ENCODE assay signal across 40 cellular contexts in the genomic region with DNA sequence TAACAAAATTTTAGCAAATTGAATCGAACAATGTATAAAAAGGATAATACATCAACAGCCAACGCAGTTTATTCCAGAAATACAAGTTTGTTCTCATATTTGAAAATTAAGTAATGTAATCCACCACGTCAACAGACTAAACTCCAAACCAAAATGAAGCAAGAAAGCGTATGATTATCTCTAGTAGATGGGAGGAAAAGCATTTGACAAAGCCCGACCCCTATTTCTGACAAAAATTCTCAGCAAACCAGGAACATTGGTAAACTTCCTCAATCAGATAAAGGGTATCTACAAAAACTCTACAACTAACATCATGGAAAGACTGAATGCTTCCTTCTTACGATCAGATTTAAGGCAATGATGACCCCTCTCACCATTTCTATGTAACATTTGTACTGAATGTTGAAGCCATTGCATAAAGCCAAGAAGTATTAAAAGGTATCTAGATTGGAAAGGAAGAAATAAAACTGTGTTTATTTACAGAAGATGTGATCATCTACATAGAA. TPM values are rescaled to one million over a fixed set of nuclear protein-coding genes. Genes with fewer than 3 reads are reported as not detected.
"Had no signal": no experiment of that assay in that cellular context is flagged by ENCODE, and none has a peak within 500 bp of the region (broad histone marks: within the 10 kb centered on the region; RNA-seq: fewer than 3 reads in every experiment).

No MANE protein-coding gene starts in this region.

- H3K9me3 Mint-ChIP-seq: activated naive CD4-positive, alpha-beta T cell treated with anti-CD3 and anti-CD28 coated beads for 36 hours; activated naive CD4-positive, alpha-beta T cell treated with anti-CD3 and anti-CD28 coated beads, Interleukin-2, amount 10 ng/mL, durations not matched to agents 7 days and 5 days; activated naive CD8-positive, alpha-beta T cell treated with anti-CD3 and anti-CD28 coated beads, Interleukin-2, amount 50 U/mL, for 24 hours; activated T-cell treated with anti-CD3 and anti-CD28 coated beads, Interleukin-2, amount 50 U/mL, for 24 hours; activated T-helper 1 cell treated with anti-CD3 and anti-CD28 coated beads, Interleukin-12 subunit alpha, Interleukin-12 subunit beta, Interleukin-2, Interleukin-4 antibody, amounts not matched to agents 30 ng/mL and 10 ng/mL and 1 ng/mL, durations not matched to agents 14 hours and 24 hours and 36 hours; activated T-helper 2 cell treated with anti-CD3 and anti-CD28 coated beads, Interferon-gamma antibody, Interleukin-2, Interleukin-4, amounts not matched to agents 10 μg/mL and 5 μg/mL and 100 μg/mL, durations not matched to agents 14 hours and 24 hours and 36 hours had no signal

- H3K9me3 ChIP-seq: adrenal gland, ascending aorta, body of pancreas, breast epithelium had no signal

- H3K4me3 ChIP-seq: adrenal gland, ascending aorta, body of pancreas, breast epithelium, cardiac muscle cell had no signal

- H3K4me3 Mint-ChIP-seq: activated naive CD4-positive, alpha-beta T cell treated with anti-CD3 and anti-CD28 coated beads for 36 hours; activated naive CD4-positive, alpha-beta T cell treated with anti-CD3 and anti-CD28 coated beads, Interleukin-2, amount 10 ng/mL, durations not matched to agents 7 days and 5 days; activated naive CD4-positive, alpha-beta T cell treated with anti-CD3 and anti-CD28 coated beads, Interleukin-2, amount 50 U/mL, for 24 hours; activated naive CD8-positive, alpha-beta T cell; activated naive CD8-positive, alpha-beta T cell treated with anti-CD3 and anti-CD28 coated beads for 36 hours; activated naive CD8-positive, alpha-beta T cell treated with anti-CD3 and anti-CD28 coated beads, Interleukin-2, amount 10 ng/mL, durations not matched to agents 7 days and 5 days; activated naive CD8-positive, alpha-beta T cell treated with anti-CD3 and anti-CD28 coated beads, Interleukin-2, amount 50 U/mL, for 24 hours; activated T-cell treated with anti-CD3 and anti-CD28 coated beads, Interleukin-2, amount 50 U/mL, for 24 hours; activated T-cell treated with anti-CD3 and anti-CD28 coated beads, Interleukin-2, amount 50 U/mL, for 4 hours; activated T-cell treated with anti-CD3 and anti-CD28 coated beads, Interleukin-2, amount 50 U/mL, for 72 hours; activated T-helper 1 cell treated with anti-CD3 and anti-CD28 coated beads, Interleukin-12 subunit alpha, Interleukin-12 subunit beta, Interleukin-2, Interleukin-4 antibody, amounts not matched to agents 30 ng/mL and 10 ng/mL and 1 ng/mL, durations not matched to agents 14 hours and 24 hours and 36 hours; activated T-helper 17 cell treated with anti-CD3 and anti-CD28 coated beads, Interleukin-2, amount 50 U/mL, for 72 hours; brain; central memory CD8-positive, alpha-beta T cell had no signal

- DNase-seq: activated effector memory CD4-positive, alpha-beta T cell treated with anti-CD3 and anti-CD28 coated beads, Interleukin-2, amount 50 U/mL, for 16 hours; activated effector memory CD4-positive, alpha-beta T cell treated with Interleukin-2 at 50 U/mL for 16 hours; activated gamma-delta T cell; activated gamma-delta T cell treated with Interleukin-2 at 50 U/mL for 16 hours; activated naive CD4-positive, alpha-beta T cell; activated naive CD4-positive, alpha-beta T cell treated with anti-CD3 and anti-CD28 coated beads for 36 hours; activated naive CD4-positive, alpha-beta T cell treated with anti-CD3 and anti-CD28 coated beads, Interleukin-2, amount 10 ng/mL, durations not matched to agents 7 days and 5 days; activated naive CD4-positive, alpha-beta T cell treated with anti-CD3 and anti-CD28 coated beads, Interleukin-2, amount 50 U/mL, for 16 hours; activated naive CD4-positive, alpha-beta T cell treated with Interleukin-2 at 50 U/mL for 16 hours; activated naive CD8-positive, alpha-beta T cell treated with anti-CD3 and anti-CD28 coated beads for 36 hours; activated naive CD8-positive, alpha-beta T cell treated with anti-CD3 and anti-CD28 coated beads, Interleukin-2, amount 10 ng/mL, durations not matched to agents 7 days and 5 days; activated naive CD8-positive, alpha-beta T cell treated with anti-CD3 and anti-CD28 coated beads, Interleukin-2, amount 50 U/mL, for 24 hours; activated T-cell treated with anti-CD3 and anti-CD28 coated beads for 4 hours; activated T-cell treated with anti-CD3 and anti-CD28 coated beads, Interleukin-2, amount 50 U/mL, for 1 hour; activated T-cell treated with anti-CD3 and anti-CD28 coated beads, Interleukin-2, amount 50 U/mL, for 24 hours; activated T-cell treated with anti-CD3 and anti-CD28 coated beads, Interleukin-2, amount 50 U/mL, for 4 hours; activated T-cell treated with anti-CD3 and anti-CD28 coated beads, Interleukin-2, amount 50 U/mL, for 48 hours; activated T-cell treated with anti-CD3 and anti-CD28 coated beads, Interleukin-2, amount 50 U/mL, for 72 hours; adrenal gland; amniotic stem cell; amygdala; anterior cingulate cortex; aorta; body of pancreas; brain microvascular endothelial cell; caudate nucleus; central memory CD4-positive, alpha-beta T cell; cerebellar nuclear complex had no signal

- H3K4me1 ChIP-seq: adrenal gland, ascending aorta, body of pancreas, breast epithelium had no signal

- H3K4me1 Mint-ChIP-seq: activated naive CD4-positive, alpha-beta T cell treated with anti-CD3 and anti-CD28 coated beads, Interleukin-2, amount 10 ng/mL, durations not matched to agents 7 days and 5 days; activated naive CD4-positive, alpha-beta T cell treated with anti-CD3 and anti-CD28 coated beads, Interleukin-2, amount 50 U/mL, for 24 hours; activated naive CD8-positive, alpha-beta T cell treated with anti-CD3 and anti-CD28 coated beads, Interleukin-2, amount 10 ng/mL, durations not matched to agents 7 days and 5 days; activated naive CD8-positive, alpha-beta T cell treated with anti-CD3 and anti-CD28 coated beads, Interleukin-2, amount 50 U/mL, for 24 hours; activated T-helper 17 cell treated with anti-CD3 and anti-CD28 coated beads, Interleukin-2, amount 50 U/mL, for 72 hours; brain; central memory CD8-positive, alpha-beta T cell had no signal

- H3K27ac ChIP-seq: adrenal gland, ascending aorta, body of pancreas, brain microvascular endothelial cell, breast epithelium, cardiac muscle cell had no signal

- H3K27me3 ChIP-seq: adrenal gland, ascending aorta, body of pancreas, brain microvascular endothelial cell, breast epithelium, cardiac muscle cell had no signal

- H3K36me3 ChIP-seq: adrenal gland, ascending aorta, brain microvascular endothelial cell, breast epithelium, cardiac muscle cell had no signal

- H3K27ac Mint-ChIP-seq: activated naive CD4-positive, alpha-beta T cell treated with anti-CD3 and anti-CD28 coated beads for 36 hours; activated naive CD4-positive, alpha-beta T cell treated with anti-CD3 and anti-CD28 coated beads, Interleukin-2, amount 10 ng/mL, durations not matched to agents 7 days and 5 days; activated naive CD4-positive, alpha-beta T cell treated with anti-CD3 and anti-CD28 coated beads, Interleukin-2, amount 50 U/mL, for 24 hours; activated naive CD4-positive, alpha-beta T cell treated with anti-CD3 and anti-CD28 coated beads, Interleukin-2, amount 50 U/mL, for 72 hours; activated naive CD8-positive, alpha-beta T cell; activated naive CD8-positive, alpha-beta T cell treated with anti-CD3 and anti-CD28 coated beads for 36 hours; activated naive CD8-positive, alpha-beta T cell treated with anti-CD3 and anti-CD28 coated beads, Interleukin-2, amount 10 ng/mL, durations not matched to agents 7 days and 5 days; activated naive CD8-positive, alpha-beta T cell treated with anti-CD3 and anti-CD28 coated beads, Interleukin-2, amount 50 U/mL, for 24 hours; activated T-cell treated with anti-CD3 and anti-CD28 coated beads, Interleukin-2, amount 50 U/mL, for 24 hours; activated T-cell treated with anti-CD3 and anti-CD28 coated beads, Interleukin-2, amount 50 U/mL, for 72 hours; activated T-helper 1 cell treated with anti-CD3 and anti-CD28 coated beads, Interleukin-12 subunit alpha, Interleukin-12 subunit beta, Interleukin-2, Interleukin-4 antibody, amounts not matched to agents 30 ng/mL and 10 ng/mL and 1 ng/mL, durations not matched to agents 14 hours and 24 hours and 36 hours; activated T-helper 17 cell treated with anti-CD3 and anti-CD28 coated beads, Interleukin-2, amount 50 U/mL, for 72 hours; activated T-helper 2 cell treated with anti-CD3 and anti-CD28 coated beads, Interferon-gamma antibody, Interleukin-2, Interleukin-4, amounts not matched to agents 10 μg/mL and 5 μg/mL and 100 μg/mL, durations not matched to agents 14 hours and 24 hours and 36 hours; brain had no signal

- H3K36me3 Mint-ChIP-seq: activated naive CD4-positive, alpha-beta T cell treated with anti-CD3 and anti-CD28 coated beads, Interleukin-2, amount 10 ng/mL, durations not matched to agents 7 days and 5 days; activated naive CD4-positive, alpha-beta T cell treated with anti-CD3 and anti-CD28 coated beads, Interleukin-2, amount 50 U/mL, for 24 hours; activated naive CD4-positive, alpha-beta T cell treated with anti-CD3 and anti-CD28 coated beads, Interleukin-2, amount 50 U/mL, for 72 hours; activated naive CD8-positive, alpha-beta T cell; activated naive CD8-positive, alpha-beta T cell treated with anti-CD3 and anti-CD28 coated beads for 36 hours; activated naive CD8-positive, alpha-beta T cell treated with anti-CD3 and anti-CD28 coated beads, Interleukin-2, amount 10 ng/mL, durations not matched to agents 7 days and 5 days; brain had no signal

- ATAC-seq: activated naive CD4-positive, alpha-beta T cell treated with anti-CD3 and anti-CD28 coated beads, Interleukin-2, amount 50 U/mL, for 72 hours; activated naive CD8-positive, alpha-beta T cell treated with anti-CD3 and anti-CD28 coated beads, Interleukin-2, amount 50 U/mL, for 24 hours; activated T-cell treated with anti-CD3 and anti-CD28 coated beads, Interleukin-2, amount 50 U/mL, for 4 hours; activated T-cell treated with anti-CD3 and anti-CD28 coated beads, Interleukin-2, amount 50 U/mL, for 72 hours; activated T-helper 17 cell treated with anti-CD3 and anti-CD28 coated beads, Interleukin-2, amount 50 U/mL, for 72 hours; body of pancreas had no signal

RNA-seq across cellular contexts. Expression of a gene that starts 34.3 kb away (rescaled TPM):
- total RNA-seq: activated naive CD4-positive, alpha-beta T cell treated with anti-CD3 and anti-CD28 coated beads, Interleukin-2, amount 50 U/mL, for 72 hours; activated naive CD8-positive, alpha-beta T cell treated with anti-CD3 and anti-CD28 coated beads, Interleukin-2, amount 10 ng/mL, durations not matched to agents 7 days and 5 days; activated T-helper 1 cell treated with anti-CD3 and anti-CD28 coated beads, Interleukin-12 subunit alpha, Interleukin-12 subunit beta, Interleukin-2, Interleukin-4 antibody, amounts not matched to agents 30 ng/mL and 10 ng/mL and 1 ng/mL, durations not matched to agents 14 hours and 24 hours and 36 hours; activated T-helper 17 cell treated with anti-CD3 and anti-CD28 coated beads, Interleukin-2, amount 50 U/mL, for 72 hours; activated T-helper 2 cell treated with anti-CD3 and anti-CD28 coated beads, Interferon-gamma antibody, Interleukin-2, Interleukin-4, amounts not matched to agents 10 μg/mL and 5 μg/mL and 100 μg/mL, durations not matched to agents 14 hours and 24 hours and 36 hours; ascending aorta; body of pancreas; bronchial epithelial cell had no signal
